Comparison of ENCODE assay signal across 21 cellular contexts in the genomic region with DNA sequence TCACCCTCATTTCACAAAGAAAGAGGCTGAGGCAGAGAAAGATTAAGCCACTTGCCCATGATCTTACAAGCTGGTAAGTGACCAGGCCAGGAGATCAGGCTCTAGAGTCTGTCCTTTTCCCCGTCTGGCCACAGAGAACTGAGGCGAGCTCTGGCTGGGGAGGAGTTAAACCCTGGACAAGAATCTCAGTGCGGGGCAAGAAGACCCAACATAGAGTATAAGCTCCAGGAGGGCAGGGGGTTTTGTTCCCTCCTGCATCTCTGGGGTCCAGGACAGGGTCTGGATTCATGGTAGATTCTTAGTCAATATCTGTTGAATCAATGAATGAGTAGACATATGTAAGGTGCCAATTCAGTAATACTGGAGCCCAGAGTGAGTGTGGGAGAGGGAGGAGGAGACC. TPM values are rescaled to one million over a fixed set of nuclear protein-coding genes. Genes with fewer than 3 reads are reported as not detected.
DNase-seq lines count a peak whose midpoint lies in the region; ATAC-seq and TF ChIP-seq lines count a peak whose summit lies in the region.
"Had no signal": no experiment of that assay in that cellular context is flagged by ENCODE, and none has a peak within 500 bp of the region (broad histone marks: within the 10 kb centered on the region; RNA-seq: fewer than 3 reads in every experiment).

No MANE protein-coding gene starts in this region.

- H3F3A ChIP-seq in smooth muscle cell (ENCODE audit: low read depth), result no peaks in the 10 kb centered on the region

- peaks cover 14% of the 10 kb centered on the region for H3K4me1 Mint-ChIP-seq in type B pancreatic cell (ENCODE audit: unreplicated experiment)

- no peak overlapping the region for H3K4me2 ChIP-seq in smooth muscle cell
- H3K4me2 ChIP-seq: A549 had no signal

- no peak overlapping the region for H3K4me3 Mint-ChIP-seq in type B pancreatic cell
- H3K4me3 Mint-ChIP-seq: CD4-positive, alpha-beta T cell had no signal

- 90% methylated on average over 3 of the region's 3 CpGs for WGBS in smooth muscle cell (ENCODE audit: low lambda C conversion rate)

- H3K36me3 ChIP-seq in smooth muscle cell (ENCODE audit: low read depth), result no peaks in the 10 kb centered on the region

- peak overlapping the region; percentile 18 for H3K27ac ChIP-seq in caudate nucleus (ENCODE audit: low read depth, low read length)
- H3K27ac ChIP-seq in dorsolateral prefrontal cortex, result peak overlapping the region in 35 of 59 donors; percentile 1 to 76 (median 50)
- no peak overlapping the region for H3K27ac ChIP-seq in smooth muscle cell (ENCODE audit: low read depth)
- H3K27ac ChIP-seq: A549, C4-2B, GM23248 had no signal

- H3K4me1 ChIP-seq in smooth muscle cell (ENCODE audit: low read depth), result no peaks in the 10 kb centered on the region
- H3K4me1 ChIP-seq: Caco-2 had no signal

- H2AFZ ChIP-seq in smooth muscle cell (ENCODE audit: low read depth), result no peak overlapping the region
- H2AFZ ChIP-seq: GM23248 had no signal

- no peak for ATAC-seq in sciatic nerve
- ATAC-seq in HG02884 (IDR thresholded peaks at IDR 0.05; ENCODE audit: unreplicated experiment), result no peak
- ATAC-seq: A549 had no signal

- H3K4me3 ChIP-seq in dorsolateral prefrontal cortex (no peak overlapping the region), smooth muscle cell (no peak overlapping the region)
- H3K4me3 ChIP-seq: A549, GM23248 had no signal

- TF ChIP-seq CTCF in dorsolateral prefrontal cortex (IDR thresholded peaks at IDR 0.05 in 54 of 56, conservative IDR thresholded peaks at IDR 0.05 in 2 of 56; ENCODE audit: low read depth in 1 of 56, partially characterized antibody in 56 of 56), result no peak
- no peak for TF ChIP-seq CTCF in type B pancreatic cell (conservative IDR thresholded peaks at IDR 0.05)
- TF ChIP-seq CTCF in smooth muscle cell (IDR thresholded peaks at IDR 0.05; ENCODE audit: borderline replicate concordance, insufficient read depth, poor library complexity, severe bottlenecking), result no peak

- H3K27me3 Mint-ChIP-seq in type B pancreatic cell, result peaks cover 43% of the 10 kb centered on the region
- H3K27me3 Mint-ChIP-seq: CD4-positive, alpha-beta T cell had no signal

- H3K79me2 ChIP-seq in smooth muscle cell (ENCODE audit: low read depth), result no peaks in the 10 kb centered on the region

- H3K9me3 ChIP-seq in smooth muscle cell (replicated peaks; ENCODE audit: low read depth), result no peaks in the 10 kb centered on the region
- H3K9me3 ChIP-seq: A549, Caco-2 had no signal

- no peak overlapping the region for H3K9ac ChIP-seq in smooth muscle cell (ENCODE audit: low read depth)
- H3K9ac ChIP-seq: GM23248 had no signal

- no peaks in the 10 kb centered on the region for H3K27me3 ChIP-seq in dorsolateral prefrontal cortex
- no peaks in the 10 kb centered on the region for H3K27me3 ChIP-seq in smooth muscle cell (ENCODE audit: low read depth)

- peaks cover 6% of the 10 kb centered on the region for H3K9me3 Mint-ChIP-seq in type B pancreatic cell
- H3K9me3 Mint-ChIP-seq: CD4-positive, alpha-beta T cell had no signal

- DNase-seq in caudate nucleus (lab: John Stamatoyannopoulos, UW) (no peak), dorsolateral prefrontal cortex (peak in 1 of 10 donors; percentile 1), sciatic nerve (ENCODE audit: low spot score) (peak; percentile 8), type B pancreatic cell (ENCODE audit: extremely low spot score, unreplicated experiment) (no peak), cerebellar cortex (ENCODE audit: low spot score) (no peak), smooth muscle cell (lab: John Stamatoyannopoulos, UW; ENCODE audit: unreplicated experiment) (no peak)
- DNase-seq: AML-193; Caco-2; CD4-positive, alpha-beta T cell; DMS153; DMS79; GDM1; GM23248; HCEC 1CT; IMR-90 had no signal

- H3K36me3 Mint-ChIP-seq in type B pancreatic cell, result no peaks in the 10 kb centered on the region

- no peaks in the 10 kb centered on the region for H4K20me1 ChIP-seq in smooth muscle cell (ENCODE audit: low read depth)

- H3K27ac Mint-ChIP-seq in type B pancreatic cell, result peak overlapping the region; percentile 79
- H3K27ac Mint-ChIP-seq: CD4-positive, alpha-beta T cell had no signal

- intact Hi-C loops in dorsolateral prefrontal cortex (cut with DNase I), result loop anchor here (5.0 kb wide), 4 partner anchors 160 to 445 kb away; no protein-coding TSS in a partner anchor
- intact Hi-C loops in sciatic nerve (cut with DNase I), result no loop called here

RNA-seq across cellular contexts. Expression of a gene that starts 12.9 kb away (rescaled TPM):
- total RNA-seq in dorsolateral prefrontal cortex (10 to 100 TPM in 117 of 120 experiments, 1 to 10 TPM in 3; 5.0 to 38.5 (median 18.8) TPM), sciatic nerve (56.3 TPM), type B pancreatic cell (ENCODE audit: low replicate concordance) (18.3 and 40.8 TPM in 2 replicates), smooth muscle cell (9.9 and 17.8 TPM in 2 replicates)
- polyA plus RNA-seq in smooth muscle cell, result 5.6 and 24.5 TPM in 2 replicates
- total RNA-seq: Caco-2, Daoy, GM23248 had no signal

RNA-seq across cellular contexts. Expression of a gene that starts 14.7 kb away (rescaled TPM):
- total RNA-seq in dorsolateral prefrontal cortex, result not detected
- not detected for total RNA-seq in sciatic nerve
- total RNA-seq in type B pancreatic cell (ENCODE audit: low replicate concordance), result 0.33 TPM in 1 of 2 replicates, not detected in the other
- total RNA-seq in smooth muscle cell, result 0.45 and 0.94 TPM in 2 replicates
- not detected in 2 replicates for polyA plus RNA-seq in smooth muscle cell
- total RNA-seq: Caco-2; CD4-positive, alpha-beta T cell; Daoy; GM23248; H4; IMR-90 had no signal
- polyA plus RNA-seq: A549, BJ, GM23248, IMR-90 had no signal

RNA-seq across cellular contexts. Expression of a gene that starts 34.1 kb away (rescaled TPM):
- total RNA-seq in dorsolateral prefrontal cortex (100 to 1,000 TPM in 119 of 120 experiments, 10 to 100 TPM in 1; 68.9 to 303 (median 203) TPM), sciatic nerve (17.5 TPM), type B pancreatic cell (ENCODE audit: low replicate concordance) (20.7 and 77.3 TPM in 2 replicates), smooth muscle cell (not detected in 2 replicates)
- polyA plus RNA-seq in smooth muscle cell, result 0.09 and 1.4 TPM in 2 replicates
- total RNA-seq: CD4-positive, alpha-beta T cell had no signal
- polyA plus RNA-seq: GM23248 had no signal

Comparison
In these comparisons a context has a peak if more than half of its experiments do, and no peak if none do; other contexts are left out.
1. RNA of a gene that starts 34.1 kb away (total RNA-seq): 68.9 to 303 TPM in dorsolateral prefrontal cortex, 20.7 to 77.3 TPM in type B pancreatic cell and 17.5 TPM in sciatic nerve (single experiment); not detected in smooth muscle cell; every median in the first group is over 10 times any median in the second.